In the genomic region with DNA sequence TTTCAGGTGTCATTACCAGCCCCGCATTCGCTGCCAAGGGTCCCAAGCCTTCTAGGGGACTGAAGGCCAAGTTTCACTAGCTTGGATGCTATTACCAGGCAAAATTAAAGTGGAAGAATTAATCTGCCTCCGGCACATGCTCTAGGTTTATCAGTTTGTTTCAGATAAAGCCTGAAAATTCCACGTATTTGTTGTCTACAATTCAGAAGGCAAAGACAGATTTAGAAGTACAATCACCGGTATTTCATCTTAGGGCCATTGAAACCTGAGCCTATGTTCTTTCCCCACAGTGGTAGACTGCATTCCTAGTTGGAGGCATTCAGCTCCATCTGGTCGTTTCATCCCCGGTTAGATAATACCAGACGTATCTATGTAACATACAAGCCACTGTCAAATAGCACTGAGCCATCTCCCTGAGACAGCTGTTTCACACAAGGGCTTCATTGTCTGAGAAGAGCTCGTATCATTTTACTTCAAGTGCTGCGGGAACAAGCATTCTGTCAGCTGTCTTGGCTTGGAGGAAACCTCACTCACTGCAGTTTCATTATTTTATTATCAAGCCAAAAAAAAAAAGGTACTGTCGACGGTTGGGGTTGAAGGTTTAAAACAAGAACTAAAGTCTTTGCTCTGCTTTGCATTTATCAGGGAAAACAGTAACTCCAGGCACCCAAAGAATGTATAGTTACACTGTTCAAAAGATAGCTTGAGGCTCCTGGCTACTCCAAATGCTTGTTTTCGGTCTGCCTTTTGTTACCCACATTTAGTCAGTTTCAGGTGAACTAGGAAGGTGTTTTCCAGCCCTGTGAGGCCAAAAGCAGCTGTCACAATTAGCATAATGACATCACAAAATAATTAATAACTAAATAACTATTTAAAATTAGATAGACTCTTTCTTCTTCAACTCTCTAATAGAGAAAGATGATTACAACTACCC, we compare ENCODE assay signal across 8 cellular contexts.
DNase-seq lines count a peak whose midpoint lies in the region; ATAC-seq and TF ChIP-seq lines count a peak whose summit lies in the region.

No MANE protein-coding gene starts in this region.

- H3K9me3 ChIP-seq in CD8-positive, alpha-beta T cell (ENCODE audit: low read length), result no peaks in the 10 kb centered on the region

- TF ChIP-seq CTCF in CD8-positive, alpha-beta T cell (IDR thresholded peaks at IDR 0.05), result no peak

- H3K4me1 Mint-ChIP-seq in CD8-positive, alpha-beta T cell (ENCODE audit: low read depth), result peaks cover 17% of the 10 kb centered on the region
- peaks cover 16% of the 10 kb centered on the region for H3K4me1 Mint-ChIP-seq in stimulated activated naive CD8-positive, alpha-beta T cell treated with anti-CD3 and anti-CD28 coated beads, Interleukin-15, amount 100 ng/mL, for 72 hours

- H3K27ac ChIP-seq in CD8-positive, alpha-beta T cell (ENCODE audit: low read depth, low read length), result no peak overlapping the region

- H3K27me3 ChIP-seq in CD8-positive, alpha-beta T cell (ENCODE audit: insufficient read depth, low read length), result no peaks in the 10 kb centered on the region

- no peak for DNase-seq in CD8-positive, alpha-beta T cell
- DNase-seq in HT1080 (ENCODE audit: low read depth) (peak; percentile 82), RPMI7951 (ENCODE audit: low read depth) (peak; percentile 90), head of caudate nucleus (peak in 27 of 42 donors; percentile 8 to 77 (median 43)), activated gamma-delta T cell treated with Interleukin-2 at 50 U/mL for 16 hours (no peak)
- DNase-seq in stimulated activated naive CD8-positive, alpha-beta T cell treated with anti-CD3 and anti-CD28 coated beads, Interleukin-15, amount 100 ng/mL, for 72 hours, result no peak
- no peak for DNase-seq in activated naive CD4-positive, alpha-beta T cell (lab: John Stamatoyannopoulos, UW)

- peak overlapping the region; percentile 9 for H3K4me3 ChIP-seq in CD8-positive, alpha-beta T cell (ENCODE audit: low read depth, low read length)

- peaks cover 14% of the 10 kb centered on the region for H3K4me1 ChIP-seq in CD8-positive, alpha-beta T cell (ENCODE audit: insufficient read depth, low read length)

- CTCF ChIA-PET in CD8-positive, alpha-beta T cell (lab: Charles Lee), result interaction anchor here (0.9 to 1.6 kb wide), 3 partner anchors 58 to 67 kb away, joined by 3 read pairs; no protein-coding TSS in a partner anchor

- H3K36me3 Mint-ChIP-seq in CD8-positive, alpha-beta T cell, result no peaks in the 10 kb centered on the region

- ATAC-seq in CD8-positive, alpha-beta T cell, result no peak
- ATAC-seq in GM19397 (IDR thresholded peaks at IDR 0.05; ENCODE audit: unreplicated experiment), result peak; percentile 44
- ATAC-seq in stimulated activated naive CD8-positive, alpha-beta T cell treated with anti-CD3 and anti-CD28 coated beads, Interleukin-15, amount 100 ng/mL, for 72 hours, result no peak

- POLR2A ChIA-PET in CD8-positive, alpha-beta T cell (lab: Charles Lee), result interaction anchor here (1.0 to 1.2 kb wide), 2 partner anchors 79 to 279 kb away, joined by 3 to 5 read pairs; a partner anchor contains a TSS

- no peaks in the 10 kb centered on the region for H3K36me3 ChIP-seq in CD8-positive, alpha-beta T cell (ENCODE audit: insufficient read depth, low read length)

- H3K4me3 Mint-ChIP-seq in CD8-positive, alpha-beta T cell, result peak overlapping the region; percentile 64
- peak overlapping the region; percentile 19 to 50 for H3K4me3 Mint-ChIP-seq in stimulated activated naive CD8-positive, alpha-beta T cell treated with anti-CD3 and anti-CD28 coated beads, Interleukin-15, amount 100 ng/mL, for 72 hours

- intact Hi-C loops in CD8-positive, alpha-beta T cell (cut with DNase I, micrococcal nuclease), result no loop called here
- intact Hi-C loops in head of caudate nucleus (cut with DNase I), result loop anchor here (10.0 kb wide), 2 partner anchors 58 to 72 kb away; a partner anchor contains a TSS

- H3K27me3 Mint-ChIP-seq in CD8-positive, alpha-beta T cell (ENCODE audit: low read depth), result no peaks in the 10 kb centered on the region
- no peaks in the 10 kb centered on the region for H3K27me3 Mint-ChIP-seq in stimulated activated naive CD8-positive, alpha-beta T cell treated with anti-CD3 and anti-CD28 coated beads, Interleukin-15, amount 100 ng/mL, for 72 hours

- H3K9me3 Mint-ChIP-seq in CD8-positive, alpha-beta T cell, result peaks cover 5% of the 10 kb centered on the region
- no peaks in the 10 kb centered on the region for H3K9me3 Mint-ChIP-seq in stimulated activated naive CD8-positive, alpha-beta T cell treated with anti-CD3 and anti-CD28 coated beads, Interleukin-15, amount 100 ng/mL, for 72 hours

- peak overlapping the region; percentile 79 for H3K27ac Mint-ChIP-seq in CD8-positive, alpha-beta T cell
- H3K27ac Mint-ChIP-seq in stimulated activated naive CD8-positive, alpha-beta T cell treated with anti-CD3 and anti-CD28 coated beads, Interleukin-15, amount 100 ng/mL, for 72 hours, result peak overlapping the region in 1 of 2 donors; percentile 69

Comparison
In these comparisons a context has a peak if more than half of its experiments do, and no peak if none do; other contexts are left out.
1. DNase-seq: peak in HT1080 (single experiment), RPMI7951 (single experiment) and head of caudate nucleus (27 of 42); none in CD8-positive, alpha-beta T cell (0 of 7), stimulated activated naive CD8-positive, alpha-beta T cell treated with anti-CD3 and anti-CD28 coated beads, Interleukin-15, amount 100 ng/mL, for 72 hours (0 of 2), activated gamma-delta T cell treated with Interleukin-2 at 50 U/mL for 16 hours (single experiment) and activated naive CD4-positive, alpha-beta T cell (0 of 4).